ENCODE assay signal across 18 cellular contexts in the genomic region with DNA sequence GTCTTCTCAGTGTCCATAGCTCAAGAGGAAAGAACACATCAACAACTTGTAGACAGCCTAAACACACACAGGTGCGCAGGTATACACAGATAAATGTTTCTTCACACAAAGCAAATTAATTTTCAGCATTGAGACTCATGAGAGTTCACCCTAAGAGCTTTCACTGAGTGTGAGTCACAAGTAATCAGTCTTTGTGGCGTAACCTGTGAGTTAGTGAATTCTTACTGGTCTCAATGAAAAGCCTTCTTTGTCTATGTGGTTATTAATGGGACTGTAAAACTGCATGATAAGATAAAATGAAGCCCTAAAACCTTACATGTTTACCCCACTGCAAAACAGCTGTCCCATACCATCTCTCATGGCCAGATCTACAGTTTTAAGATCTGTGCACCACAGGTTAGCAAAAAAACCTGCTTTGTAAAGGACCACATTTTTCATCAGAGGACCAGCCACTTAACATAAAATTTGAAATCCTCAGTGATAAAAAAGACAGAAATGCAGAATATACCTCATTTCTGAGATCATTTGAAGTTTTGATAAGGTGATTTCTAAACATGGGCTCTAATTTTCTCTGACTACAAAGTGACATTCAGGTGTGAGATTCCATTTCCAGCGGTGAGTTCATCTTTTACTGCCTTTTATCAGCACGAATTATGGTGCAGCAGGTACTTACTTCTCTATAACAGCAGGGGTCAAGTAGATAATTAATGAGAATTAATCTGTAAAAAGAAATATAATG.
DNase-seq lines count a peak whose midpoint lies in the region; ATAC-seq and TF ChIP-seq lines count a peak whose summit lies in the region.
"Had no signal": no experiment of that assay in that cellular context is flagged by ENCODE, and none has a peak within 500 bp of the region (broad histone marks: within the 10 kb centered on the region; RNA-seq: fewer than 3 reads in every experiment).

No MANE protein-coding gene starts in this region.

- DNase-seq in AG08396 (ENCODE audit: low spot score) = peak; percentile 7
- peak; percentile 14 for DNase-seq in NCI-H69 (lab: John Stamatoyannopoulos, UW)
- DNase-seq in mesothelial cell of epicardium (ENCODE audit: low spot score in 2 of 2, unreplicated experiment in 2 of 2) = no peak
- DNase-seq in activated naive CD4-positive, alpha-beta T cell treated with anti-CD3 and anti-CD28 coated beads, Interleukin-2, amount 10 ng/mL, durations not matched to agents 7 days and 5 days = no peak
- no peak for DNase-seq in WTC11 (ENCODE audit: low spot score)
- no peak for DNase-seq in hypothalamus (lab: John Stamatoyannopoulos, UW)
- DNase-seq: activated CD4-positive, alpha-beta T cell treated with anti-CD3 and anti-CD28 coated beads for 4 hours; DMS53; kidney; NCI-H2029 treated with DMSO at 0.1 percent for 48 hours; spleen; T-cell; upper lobe of left lung had no signal

- POLR2A ChIA-PET in WTC11 (lab: Charles Lee) = interaction anchor here (0.6 kb wide), 1 partner anchor 51 kb away, joined by 3 read pairs; no protein-coding TSS in a partner anchor

- peak; percentile 76 for ATAC-seq in esophagus mucosa
- no peak for ATAC-seq in GM19023 (IDR thresholded peaks at IDR 0.05; ENCODE audit: unreplicated experiment)
- ATAC-seq in WTC11 = no peak
- ATAC-seq: HCT116, T-cell had no signal

- CTCF ChIA-PET in activated naive CD4-positive, alpha-beta T cell treated with anti-CD3 and anti-CD28 coated beads, Interleukin-2, amount 10 ng/mL, durations not matched to agents 7 days and 5 days (lab: Charles Lee) = interaction anchor here (0.6 kb wide), 1 partner anchor 22 kb away, joined by 3 read pairs; no protein-coding TSS in a partner anchor
- CTCF ChIA-PET in WTC11 (lab: Charles Lee) = no interaction called here

- TF ChIP-seq CTCF in mesothelial cell of epicardium (IDR thresholded peaks at IDR 0.05; ENCODE audit: unreplicated experiment) (no peak), WTC11 (IDR thresholded peaks at IDR 0.05) (no peak)

- H3K36me3 Mint-ChIP-seq in mesothelial cell of epicardium = peaks cover 1% of the 10 kb centered on the region
- no peaks in the 10 kb centered on the region for H3K36me3 Mint-ChIP-seq in activated naive CD4-positive, alpha-beta T cell treated with anti-CD3 and anti-CD28 coated beads, Interleukin-2, amount 10 ng/mL, durations not matched to agents 7 days and 5 days
- no peaks in the 10 kb centered on the region for H3K36me3 Mint-ChIP-seq in WTC11
- H3K36me3 Mint-ChIP-seq: T-cell had no signal

- peak overlapping the region; percentile 43 for H3K27ac Mint-ChIP-seq in mesothelial cell of epicardium
- no peak overlapping the region for H3K27ac Mint-ChIP-seq in activated naive CD4-positive, alpha-beta T cell treated with anti-CD3 and anti-CD28 coated beads, Interleukin-2, amount 10 ng/mL, durations not matched to agents 7 days and 5 days
- H3K27ac Mint-ChIP-seq in WTC11 = no peak overlapping the region
- H3K27ac Mint-ChIP-seq: IgD-negative memory B cell, T-cell had no signal

- H3K9me3 Mint-ChIP-seq in mesothelial cell of epicardium = peaks cover 6% of the 10 kb centered on the region
- H3K9me3 Mint-ChIP-seq in activated naive CD4-positive, alpha-beta T cell treated with anti-CD3 and anti-CD28 coated beads, Interleukin-2, amount 10 ng/mL, durations not matched to agents 7 days and 5 days = no peaks in the 10 kb centered on the region
- H3K9me3 Mint-ChIP-seq in WTC11 = peaks cover 7% of the 10 kb centered on the region
- H3K9me3 Mint-ChIP-seq: IgD-negative memory B cell, T-cell had no signal

- H3K4me3 Mint-ChIP-seq in mesothelial cell of epicardium = no peak overlapping the region
- no peak overlapping the region for H3K4me3 Mint-ChIP-seq in activated naive CD4-positive, alpha-beta T cell treated with anti-CD3 and anti-CD28 coated beads, Interleukin-2, amount 10 ng/mL, durations not matched to agents 7 days and 5 days
- H3K4me3 Mint-ChIP-seq in WTC11 = no peak overlapping the region
- H3K4me3 Mint-ChIP-seq: IgD-negative memory B cell, nephron, T-cell had no signal

- peaks cover 42% of the 10 kb centered on the region for H3K4me1 Mint-ChIP-seq in mesothelial cell of epicardium
- H3K4me1 Mint-ChIP-seq in activated naive CD4-positive, alpha-beta T cell treated with anti-CD3 and anti-CD28 coated beads, Interleukin-2, amount 10 ng/mL, durations not matched to agents 7 days and 5 days = no peaks in the 10 kb centered on the region
- H3K4me1 Mint-ChIP-seq in WTC11 = no peaks in the 10 kb centered on the region
- H3K4me1 Mint-ChIP-seq: T-cell had no signal

- H3K27me3 Mint-ChIP-seq in mesothelial cell of epicardium (ENCODE audit: low read depth) = no peaks in the 10 kb centered on the region
- no peaks in the 10 kb centered on the region for H3K27me3 Mint-ChIP-seq in activated naive CD4-positive, alpha-beta T cell treated with anti-CD3 and anti-CD28 coated beads, Interleukin-2, amount 10 ng/mL, durations not matched to agents 7 days and 5 days
- no peaks in the 10 kb centered on the region for H3K27me3 Mint-ChIP-seq in WTC11 (ENCODE audit: low read depth)

TF ChIP-seq in WTC11, 78 proteins besides CTCF, POLR2A, EP300 and RAD21:
- TF ChIP-seq ELF4 (CRISPR knock-in tag; IDR thresholded peaks at IDR 0.05; ENCODE audit: low read depth) (no peak), GRHL2 (CRISPR knock-in tag; IDR thresholded peaks at IDR 0.05; ENCODE audit: insufficient replicate concordance, severe bottlenecking) (no peak), ATF1 (CRISPR knock-in tag; IDR thresholded peaks at IDR 0.05) (no peak), ZNF219 (CRISPR knock-in tag; IDR thresholded peaks at IDR 0.05; ENCODE audit: borderline replicate concordance) (no peak), TEAD1 (CRISPR knock-in tag; IDR thresholded peaks at IDR 0.05) (no peak), FOXK1 (CRISPR knock-in tag; IDR thresholded peaks at IDR 0.05) (no peak)
- TF ChIP-seq, protein P1, sequence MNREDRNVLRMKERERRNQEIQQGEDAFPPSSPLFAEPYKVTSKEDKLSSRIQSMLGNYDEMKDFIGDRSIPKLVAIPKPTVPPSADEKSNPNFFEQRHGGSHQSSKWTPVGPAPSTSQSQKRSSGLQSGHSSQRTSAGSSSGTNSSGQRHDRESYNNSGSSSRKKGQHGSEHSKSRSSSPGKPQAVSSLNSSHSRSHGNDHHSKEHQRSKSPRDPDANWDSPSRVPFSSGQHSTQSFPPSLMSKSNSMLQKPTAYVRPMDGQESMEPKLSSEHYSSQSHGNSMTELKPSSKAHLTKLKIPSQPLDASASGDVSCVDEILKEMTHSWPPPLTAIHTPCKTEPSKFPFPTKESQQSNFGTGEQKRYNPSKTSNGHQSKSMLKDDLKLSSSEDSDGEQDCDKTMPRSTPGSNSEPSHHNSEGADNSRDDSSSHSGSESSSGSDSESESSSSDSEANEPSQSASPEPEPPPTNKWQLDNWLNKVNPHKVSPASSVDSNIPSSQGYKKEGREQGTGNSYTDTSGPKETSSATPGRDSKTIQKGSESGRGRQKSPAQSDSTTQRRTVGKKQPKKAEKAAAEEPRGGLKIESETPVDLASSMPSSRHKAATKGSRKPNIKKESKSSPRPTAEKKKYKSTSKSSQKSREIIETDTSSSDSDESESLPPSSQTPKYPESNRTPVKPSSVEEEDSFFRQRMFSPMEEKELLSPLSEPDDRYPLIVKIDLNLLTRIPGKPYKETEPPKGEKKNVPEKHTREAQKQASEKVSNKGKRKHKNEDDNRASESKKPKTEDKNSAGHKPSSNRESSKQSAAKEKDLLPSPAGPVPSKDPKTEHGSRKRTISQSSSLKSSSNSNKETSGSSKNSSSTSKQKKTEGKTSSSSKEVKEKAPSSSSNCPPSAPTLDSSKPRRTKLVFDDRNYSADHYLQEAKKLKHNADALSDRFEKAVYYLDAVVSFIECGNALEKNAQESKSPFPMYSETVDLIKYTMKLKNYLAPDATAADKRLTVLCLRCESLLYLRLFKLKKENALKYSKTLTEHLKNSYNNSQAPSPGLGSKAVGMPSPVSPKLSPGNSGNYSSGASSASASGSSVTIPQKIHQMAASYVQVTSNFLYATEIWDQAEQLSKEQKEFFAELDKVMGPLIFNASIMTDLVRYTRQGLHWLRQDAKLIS (CRISPR knock-in tag; IDR thresholded peaks at IDR 0.05; ENCODE audit: borderline replicate concordance) = no peak
- TF ChIP-seq, protein P2, sequence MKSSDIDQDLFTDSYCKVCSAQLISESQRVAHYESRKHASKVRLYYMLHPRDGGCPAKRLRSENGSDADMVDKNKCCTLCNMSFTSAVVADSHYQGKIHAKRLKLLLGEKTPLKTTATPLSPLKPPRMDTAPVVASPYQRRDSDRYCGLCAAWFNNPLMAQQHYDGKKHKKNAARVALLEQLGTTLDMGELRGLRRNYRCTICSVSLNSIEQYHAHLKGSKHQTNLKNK (CRISPR knock-in tag; IDR thresholded peaks at IDR 0.05) = no peak
- TF ChIP-seq, protein P3, sequence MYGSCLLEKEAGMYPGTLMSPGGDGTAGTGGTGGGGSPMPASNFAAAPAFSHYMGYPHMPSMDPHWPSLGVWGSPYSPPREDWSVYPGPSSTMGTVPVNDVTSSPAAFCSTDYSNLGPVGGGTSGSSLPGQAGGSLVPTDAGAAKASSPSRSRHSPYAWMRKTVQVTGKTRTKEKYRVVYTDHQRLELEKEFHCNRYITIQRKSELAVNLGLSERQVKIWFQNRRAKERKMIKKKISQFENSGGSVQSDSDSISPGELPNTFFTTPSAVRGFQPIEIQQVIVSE (CRISPR knock-in tag; IDR thresholded peaks at IDR 0.05; ENCODE audit: borderline replicate concordance) = no peak

Comparison
In these comparisons a context has a peak if more than half of its experiments do, and no peak if none do; other contexts are left out.
1. DNase-seq: peak in AG08396 (single experiment) and NCI-H69 (single experiment); none in mesothelial cell of epicardium (0 of 2), activated naive CD4-positive, alpha-beta T cell treated with anti-CD3 and anti-CD28 coated beads, Interleukin-2, amount 10 ng/mL, durations not matched to agents 7 days and 5 days (single experiment), WTC11 (single experiment) and hypothalamus (0 of 51).